In genomic region chr1:62070384-62071011, GRCh38 we compare ENCODE assay signal across 10 cellular contexts.
DNase-seq lines count a peak whose midpoint lies in the region; ATAC-seq, FAIRE-seq and TF ChIP-seq lines count a peak whose summit lies in the region.
"Had no signal": no experiment of that assay in that cellular context is flagged by ENCODE, and none has a peak within 500 bp of the region (broad histone marks: within the 10 kb centered on the region; RNA-seq: fewer than 3 reads in every experiment).

No MANE protein-coding gene starts in this region.

- BruUV-seq in Calu3 (replicated peaks; lab: Mats Ljungman, UMichigan), result no TSS peak

- H3K9me3 Mint-ChIP-seq in Calu3 (ENCODE audit: low read depth, unreplicated experiment) (no peaks in the 10 kb centered on the region), WTC11 (peaks cover 14% of the 10 kb centered on the region)

- H3K27ac Mint-ChIP-seq in Calu3 (ENCODE audit: unreplicated experiment), result no peak overlapping the region
- peak overlapping the region; percentile 44; the same call in 1 of the 2 replicates for H3K27ac Mint-ChIP-seq in WTC11

- H3K4me1 Mint-ChIP-seq in Calu3 (ENCODE audit: low read depth, unreplicated experiment), result peaks cover 8% of the 10 kb centered on the region
- peaks cover 9% of the 10 kb centered on the region; the same call in 1 of the 2 replicates for H3K4me1 Mint-ChIP-seq in WTC11

- no peak overlapping the region for H3K27ac ChIP-seq in HEK293 (ENCODE audit: extremely low read depth, low read depth, low read length)
- H3K27ac ChIP-seq: neutrophil had no signal

- no peak for FAIRE-seq in GM12891 (lab: Jason Lieb, UNC)

- no peaks in the 10 kb centered on the region for H3K36me3 Mint-ChIP-seq in Calu3 (ENCODE audit: insufficient read depth, unreplicated experiment)
- H3K36me3 Mint-ChIP-seq in WTC11, result peaks cover 21% of the 10 kb centered on the region

- CTCF ChIA-PET in Calu3 (lab: Charles Lee), result no interaction called here
- CTCF ChIA-PET in HEK293 (lab: Yijun Ruan, JAX), result interaction anchor here (1.1 kb wide), 1 partner anchor 151 kb away, joined by 3 read pairs; no protein-coding TSS in a partner anchor
- CTCF ChIA-PET in WTC11 (lab: Charles Lee), result interaction anchor here (1.0 to 2.6 kb wide), 3 partner anchors 14 to 119 kb away, joined by 3 to 6 read pairs (median 4); no protein-coding TSS in a partner anchor

- no peak for TF ChIP-seq POLR2A in GM12891 (IDR thresholded peaks at IDR 0.05; ENCODE audit: low read depth, low read length)

- H3K4me1 ChIP-seq in HEK293 (ENCODE audit: control insufficient read depth, insufficient read depth, low read length), result no peaks in the 10 kb centered on the region

- intact Hi-C loops in Calu3 (cut with micrococcal nuclease; ENCODE audit: unreplicated experiment), result no loop called here

- POLR2A ChIA-PET in HEK293 (lab: Yijun Ruan, JAX), result no interaction called here
- POLR2A ChIA-PET in WTC11 (lab: Charles Lee), result no interaction called here

- no peaks in the 10 kb centered on the region for H3K36me3 ChIP-seq in HEK293 (ENCODE audit: control insufficient read depth in 2 of 2, insufficient read depth in 1 of 2, low read length in 2 of 2)
- H3K36me3 ChIP-seq: neutrophil had no signal

- peak; percentile 14 for DNase-seq in Calu3
- DNase-seq in WTC11 (ENCODE audit: low spot score), result no peak
- peak; percentile 31 for DNase-seq in left kidney (ENCODE audit: low read depth, low spot score)
- DNase-seq in NCI-H1436 (lab: John Stamatoyannopoulos, UW), result no peak
- no peak for DNase-seq in GM12891 (ENCODE audit: insufficient read length, low spot score)
- DNase-seq: NCI-H187 had no signal

- no peaks in the 10 kb centered on the region for H3K27me3 Mint-ChIP-seq in Calu3 (ENCODE audit: unreplicated experiment)
- H3K27me3 Mint-ChIP-seq in WTC11 (ENCODE audit: low read depth), result no peaks in the 10 kb centered on the region

- H3K9me3 ChIP-seq in HEK293 (ENCODE audit: control insufficient read depth, insufficient read depth, low read depth, low read length), result no peaks in the 10 kb centered on the region
- H3K9me3 ChIP-seq: neutrophil had no signal

- no peak overlapping the region for H3K4me3 ChIP-seq in HEK293 (ENCODE audit: low read depth, low read length)

- ATAC-seq in WTC11 (0 out of 2 replicates have a peak, but pooled peaks have one; percentile 20), HG02884 (IDR thresholded peaks at IDR 0.05; ENCODE audit: unreplicated experiment) (no peak), GM21825 (IDR thresholded peaks at IDR 0.05; ENCODE audit: unreplicated experiment) (no peak)

- TF ChIP-seq CTCF in Calu3 (IDR thresholded peaks at IDR 0.05; ENCODE audit: unreplicated experiment) (peak; percentile 47), HEK293 (tag by site-specific recombination; IDR thresholded peaks at IDR 0.05) (no peak), WTC11 (IDR thresholded peaks at IDR 0.05) (peak; percentile 43)

- H3K4me3 Mint-ChIP-seq in Calu3 (ENCODE audit: low read depth, unreplicated experiment) (no peak overlapping the region), WTC11 (no peak overlapping the region)

TF ChIP-seq in HEK293, 187 proteins besides CTCF, POLR2A, EP300 and RAD21:
- TF ChIP-seq ZNF561 (tag by site-specific recombination; IDR thresholded peaks at IDR 0.05; ENCODE audit: borderline replicate concordance), result no peak
- TF ChIP-seq ZNF146 (tag by site-specific recombination; IDR thresholded peaks at IDR 0.05), result no peak
- TF ChIP-seq ZNF654 (tag by site-specific recombination; IDR thresholded peaks at IDR 0.05; ENCODE audit: low read depth), result peak; percentile 23
- TF ChIP-seq KLF1 (tag by site-specific recombination; IDR thresholded peaks at IDR 0.05), result no peak
- TF ChIP-seq ZFHX2 (tag by site-specific recombination; conservative IDR thresholded peaks at IDR 0.05), result no peak
- TF ChIP-seq ZBTB7A (tag by site-specific recombination; IDR thresholded peaks at IDR 0.05; ENCODE audit: low read depth), result no peak
TF ChIP-seq in HEK293: peak in this region for 1.

TF ChIP-seq in WTC11, 78 proteins besides CTCF, POLR2A, EP300 and RAD21 (continues in another document):
- TF ChIP-seq CREM (CRISPR knock-in tag; IDR thresholded peaks at IDR 0.05) (no peak), ARID4B (CRISPR knock-in tag; IDR thresholded peaks at IDR 0.05; ENCODE audit: borderline replicate concordance) (no peak), NR1H2 (CRISPR knock-in tag; IDR thresholded peaks at IDR 0.05) (no peak), TP53 (CRISPR knock-in tag; IDR thresholded peaks at IDR 0.05) (no peak), HMGA2 (CRISPR knock-in tag; IDR thresholded peaks at IDR 0.05) (no peak), ZMAT4 (CRISPR knock-in tag; IDR thresholded peaks at IDR 0.05) (no peak)

TF ChIP-seq in GM12891, 5 proteins besides CTCF, POLR2A, EP300 and RAD21:
- no peak for TF ChIP-seq POLR2AphosphoS5 (IDR thresholded peaks at IDR 0.05; ENCODE audit: low read depth, low read length)

Comparison
In these comparisons a context has a peak if more than half of its experiments do, and no peak if none do; other contexts are left out.
1. DNase-seq: peak in Calu3 (single experiment) and left kidney (single experiment); none in WTC11 (single experiment), NCI-H1436 (single experiment) and GM12891 (single experiment).